In genomic region chr15:80252281-80252619, GRCh38 we compare ENCODE assay signal across 9 cellular contexts. TPM values are rescaled to one million over a fixed set of nuclear protein-coding genes. Genes with fewer than 3 reads are reported as not detected.
DNase-seq lines count a peak whose midpoint lies in the region; ATAC-seq and TF ChIP-seq lines count a peak whose summit lies in the region.
"Had no signal": no experiment of that assay in that cellular context is flagged by ENCODE, and none has a peak within 500 bp of the region (broad histone marks: within the 10 kb centered on the region; RNA-seq: fewer than 3 reads in every experiment).

No MANE protein-coding gene starts in this region.

- H3K36me3 ChIP-seq in BLaER1: no peaks in the 10 kb centered on the region
- peaks cover 0 to 2% (median 0%) of the 10 kb centered on the region in 4 donors for H3K36me3 ChIP-seq in esophagus muscularis mucosa

- ATAC-seq in HG03108 (IDR thresholded peaks at IDR 0.05; ENCODE audit: unreplicated experiment) (no peak), HG03095 (IDR thresholded peaks at IDR 0.05; ENCODE audit: unreplicated experiment) (no peak), GM21576 (IDR thresholded peaks at IDR 0.05; ENCODE audit: unreplicated experiment) (no peak)

- TF ChIP-seq EP300 in esophagus muscularis mucosa (IDR thresholded peaks at IDR 0.05): no peak

- peaks cover 5 to 9% (median 7%) of the 10 kb centered on the region in 3 donors for H3K4me1 Mint-ChIP-seq in IgD-negative memory B cell
- H3K4me1 Mint-ChIP-seq in osteocyte (ENCODE audit: unreplicated experiment): peaks cover 8% of the 10 kb centered on the region

- H3K4me3 ChIP-seq in BLaER1: peak overlapping the region; percentile 53
- H3K4me3 ChIP-seq in esophagus muscularis mucosa: peak overlapping the region; percentile 48 to 55 (median 51)

- no peaks in the 10 kb centered on the region for H3K9me3 Mint-ChIP-seq in IgD-negative memory B cell
- H3K9me3 Mint-ChIP-seq in osteocyte (ENCODE audit: unreplicated experiment): no peaks in the 10 kb centered on the region

- H3K36me3 Mint-ChIP-seq in IgD-negative memory B cell (no peaks in the 10 kb centered on the region), osteocyte (ENCODE audit: unreplicated experiment) (no peaks in the 10 kb centered on the region)

- H3K4me2 ChIP-seq in BLaER1: peak overlapping the region; percentile 60

- DNase-seq in esophagus muscularis mucosa (ENCODE audit: extremely low spot score) (no peak), osteocyte (ENCODE audit: extremely low spot score, unreplicated experiment) (no peak), SIG-M5 treated with dmso at 0.1 percent for 504 hours (lab: John Stamatoyannopoulos, UW; ENCODE audit: unreplicated experiment) (no peak)
- DNase-seq: GDM1 had no signal

- TF ChIP-seq CTCF in esophagus muscularis mucosa (IDR thresholded peaks at IDR 0.05): no peak
- no peak for TF ChIP-seq CTCF in osteocyte (IDR thresholded peaks at IDR 0.05)

- intact Hi-C loops in esophagus muscularis mucosa (cut with DNase I): no loop called here

- H3K27ac ChIP-seq in BLaER1 (no peak overlapping the region), esophagus muscularis mucosa (replicated peaks in 1 of 4) (peak overlapping the region in 3 of 4 donors; percentile 40 to 66 (median 49))

- H3K27me3 ChIP-seq in BLaER1 (peaks cover 48% of the 10 kb centered on the region), esophagus muscularis mucosa (peaks cover 5 to 86% (median 33%) of the 10 kb centered on the region in 4 donors)

- WGBS in esophagus muscularis mucosa: under 1% methylated on average over 4 of the region's 7 CpGs

- no peak overlapping the region for H3K9ac ChIP-seq in BLaER1

- H3K27ac Mint-ChIP-seq in IgD-negative memory B cell (no peak overlapping the region), osteocyte (ENCODE audit: unreplicated experiment) (no peak overlapping the region)

- H3K4me3 Mint-ChIP-seq in IgD-negative memory B cell (peak overlapping the region; percentile 23 to 84 (median 37)), osteocyte (ENCODE audit: unreplicated experiment) (peak overlapping the region; percentile 64)

- peaks cover 46% of the 10 kb centered on the region for H3K27me3 Mint-ChIP-seq in IgD-negative memory B cell
- peaks cover 88% of the 10 kb centered on the region for H3K27me3 Mint-ChIP-seq in osteocyte (ENCODE audit: unreplicated experiment)

- TF ChIP-seq POLR2A in esophagus muscularis mucosa (IDR thresholded peaks at IDR 0.05; ENCODE audit: low read depth): no peak

- H3K4me1 ChIP-seq in BLaER1 (peaks cover 9% of the 10 kb centered on the region), esophagus muscularis mucosa (peaks cover 0 to 15% (median 12%) of the 10 kb centered on the region in 4 donors)

- no peaks in the 10 kb centered on the region; the same call in 1 of the 2 replicates for H3K9me3 ChIP-seq in BLaER1
- H3K9me3 ChIP-seq in esophagus muscularis mucosa: no peaks in the 10 kb centered on the region

- H4K20me1 ChIP-seq in BLaER1: peaks cover 12% of the 10 kb centered on the region; the same call in 1 of the 2 replicates

RNA-seq across cellular contexts. Expression of gene CTXND1, which starts 0.2 kb away (rescaled TPM):
- polyA plus RNA-seq in IgD-negative memory B cell: 0.04 TPM
- total RNA-seq in esophagus muscularis mucosa (under 1 TPM; 0.33 to 0.80 (median 0.56) TPM), osteocyte (0.18 and 0.24 TPM in 2 replicates)
